Comparison of ENCODE assay signal across 8 cellular contexts in genomic region chr6:25991785-25992412, GRCh38. TPM values are rescaled to one million over a fixed set of nuclear protein-coding genes. Genes with fewer than 3 reads are reported as not detected.
A peak's percentile ranks its signal among the peaks of the same experiment; 100 is the strongest.
DNase-seq lines count a peak whose midpoint lies in the region; ATAC-seq and TF ChIP-seq lines count a peak whose summit lies in the region.

No MANE protein-coding gene starts in this region.

- peak overlapping the region; percentile 74 to 88 for H3K9ac ChIP-seq in colonic mucosa (ENCODE audit: low read depth in 2 of 2, low read length in 2 of 2)

- TF ChIP-seq CTCF in 22Rv1 (IDR thresholded peaks at IDR 0.05): no peak
- TF ChIP-seq CTCF in colonic mucosa (IDR thresholded peaks at IDR 0.05): no peak

- H3K4me1 ChIP-seq in colonic mucosa: no peaks in the 10 kb centered on the region

- H3K36me3 ChIP-seq in colonic mucosa: no peaks in the 10 kb centered on the region

- intact Hi-C loops in colonic mucosa (cut with DNase I): no loop called here

- H3K27ac ChIP-seq in 22Rv1 (peak overlapping the region; percentile 66), colonic mucosa (peak overlapping the region; percentile 78)

- peak; percentile 30 for DNase-seq in NCI-H2196 treated with DMSO at 0.1 percent for 48 hours (lab: John Stamatoyannopoulos, UW; ENCODE audit: unreplicated experiment)
- peak; percentile 32 for DNase-seq in activated CD4-positive, alpha-beta T cell treated with anti-CD3 and anti-CD28 coated beads for 1 hour
- DNase-seq in colonic mucosa: peak; percentile 69
- peak; percentile 69 for DNase-seq in kidney tubule cell (ENCODE audit: low spot score)
- peak; percentile 24 to 37 (median 34) for DNase-seq in stimulated activated CD4-positive, alpha-beta T cell treated with anti-CD3 and anti-CD28 coated beads, Interleukin-12 subunit alpha, Interleukin-12 subunit beta, amount 100 ng/mL, for 48 hours (ENCODE audit: low read depth in 2 of 3, low spot score in 1 of 3)

- H3K27me3 ChIP-seq in colonic mucosa: no peaks in the 10 kb centered on the region

- no peaks in the 10 kb centered on the region for H3K9me3 ChIP-seq in colonic mucosa

- H3K4me3 ChIP-seq in colonic mucosa: peak overlapping the region; percentile 40

- peak; percentile 19 for ATAC-seq in GM18520 (IDR thresholded peaks at IDR 0.05; ENCODE audit: unreplicated experiment)
- peak; percentile 46 for ATAC-seq in HG03045 (IDR thresholded peaks at IDR 0.05; ENCODE audit: unreplicated experiment)

RNA-seq across cellular contexts. Expression of gene TRIM38, which starts 29.3 kb away (rescaled TPM):
- total RNA-seq in colonic mucosa: 10 to 100 TPM in 1 of 2 donors, 1 to 10 TPM in 1; 9.7 to 13.4 TPM

Comparison
In these comparisons a context has a peak if more than half of its experiments do, and no peak if none do; other contexts are left out.
1. Peak in every context shown above with its lines: DNase-seq, ATAC-seq, H3K4me3 ChIP-seq and H3K27ac ChIP-seq.